ENCODE assay signal across 16 cellular contexts in genomic region chr7:19410096-19410495, GRCh38.
DNase-seq lines count a peak whose midpoint lies in the region; ATAC-seq, FAIRE-seq and TF ChIP-seq lines count a peak whose summit lies in the region.
"Had no signal": no experiment of that assay in that cellular context is flagged by ENCODE, and none has a peak within 500 bp of the region (broad histone marks: within the 10 kb centered on the region; RNA-seq: fewer than 3 reads in every experiment).

No MANE protein-coding gene starts in this region.

- H3K4me3 ChIP-seq in AG09309 (ENCODE audit: control insufficient read depth, low read depth, low read length), result no peak overlapping the region
- no peak overlapping the region for H3K4me3 ChIP-seq in IMR-90 (ENCODE audit: insufficient read depth, low read depth, low read length)
- no peak overlapping the region for H3K4me3 ChIP-seq in astrocyte (ENCODE audit: insufficient read depth, low read depth, low read length)
- no peak overlapping the region for H3K4me3 ChIP-seq in foreskin fibroblast (ENCODE audit: low read depth in 1 of 2, low read length in 2 of 2)
- H3K4me3 ChIP-seq in BE2C (ENCODE audit: low read depth, low read length), result no peak overlapping the region
- H3K4me3 ChIP-seq in SJCRH30, result no peak overlapping the region
- H3K4me3 ChIP-seq: A549 had no signal

- no peak overlapping the region for H4K91ac ChIP-seq in IMR-90 (ENCODE audit: insufficient read depth, low read depth, low read length)

- H2BK15ac ChIP-seq in IMR-90 (ENCODE audit: low read depth, low read length), result no peak overlapping the region

- no peaks in the 10 kb centered on the region for H3K79me1 ChIP-seq in IMR-90 (ENCODE audit: low read depth in 1 of 2, low read length in 2 of 2)

- no peak overlapping the region for H2BK20ac ChIP-seq in IMR-90 (ENCODE audit: low read depth, low read length)

- peaks cover 7% of the 10 kb centered on the region for H3K4me1 Mint-ChIP-seq in astrocyte (ENCODE audit: low read depth, unreplicated experiment)
- peaks cover 2% of the 10 kb centered on the region for H3K4me1 Mint-ChIP-seq in activated T-helper 2 cell treated with anti-CD3 and anti-CD28 coated beads, Interferon-gamma antibody, Interleukin-2, Interleukin-4, amounts not matched to agents 10 μg/mL and 5 μg/mL and 100 μg/mL, durations not matched to agents 14 hours and 24 hours and 36 hours (ENCODE audit: low read depth)
- H3K4me1 Mint-ChIP-seq: B cell; CD4-positive, alpha-beta memory T cell had no signal

- no peak overlapping the region for H3K9ac ChIP-seq in IMR-90 (ENCODE audit: low read depth, low read length)
- H3K9ac ChIP-seq in astrocyte (ENCODE audit: low read length), result no peak overlapping the region

- ATAC-seq in IMR-90 (ENCODE audit: low read depth) (no peak), HG03439 (IDR thresholded peaks at IDR 0.05; ENCODE audit: unreplicated experiment) (no peak)
- ATAC-seq: A549, SK-N-SH treated with all-trans-retinoic acid at 6 μM for 48 hours had no signal

- no peak overlapping the region for H3K27ac Mint-ChIP-seq in astrocyte (ENCODE audit: unreplicated experiment)
- H3K27ac Mint-ChIP-seq in activated T-helper 2 cell treated with anti-CD3 and anti-CD28 coated beads, Interferon-gamma antibody, Interleukin-2, Interleukin-4, amounts not matched to agents 10 μg/mL and 5 μg/mL and 100 μg/mL, durations not matched to agents 14 hours and 24 hours and 36 hours, result no peak overlapping the region
- H3K27ac Mint-ChIP-seq: B cell; CD4-positive, alpha-beta memory T cell had no signal

- no peaks in the 10 kb centered on the region for H3K27me3 Mint-ChIP-seq in astrocyte (ENCODE audit: low read depth, unreplicated experiment)
- no peaks in the 10 kb centered on the region for H3K27me3 Mint-ChIP-seq in activated T-helper 2 cell treated with anti-CD3 and anti-CD28 coated beads, Interferon-gamma antibody, Interleukin-2, Interleukin-4, amounts not matched to agents 10 μg/mL and 5 μg/mL and 100 μg/mL, durations not matched to agents 14 hours and 24 hours and 36 hours (ENCODE audit: low read depth)
- H3K27me3 Mint-ChIP-seq: B cell; CD4-positive, alpha-beta memory T cell had no signal

- H3K56ac ChIP-seq in IMR-90 (ENCODE audit: extremely low read depth, insufficient read depth, low read length), result no peak overlapping the region

- H4K5ac ChIP-seq in IMR-90 (ENCODE audit: low read depth, low read length), result no peak overlapping the region

- dilution Hi-C loops in IMR-90 (cut with HindIII; ENCODE audit: low sequenced_read_pairs, unreplicated experiment), result no loop called here

- no peak overlapping the region for H2BK5ac ChIP-seq in IMR-90 (ENCODE audit: low read depth, low read length, poor library complexity, severe bottlenecking)

- no peak overlapping the region for H2AK9ac ChIP-seq in IMR-90 (replicated peaks; ENCODE audit: low read depth, low read length, poor library complexity)

- no peak overlapping the region for H3K27ac ChIP-seq in IMR-90 (ENCODE audit: insufficient read depth, low read length)
- no peak overlapping the region for H3K27ac ChIP-seq in astrocyte (ENCODE audit: low read depth, low read length)
- H3K27ac ChIP-seq in SJCRH30, result no peak overlapping the region
- H3K27ac ChIP-seq: A549 had no signal

- in situ Hi-C loops in IMR-90 (cut with MboI; ENCODE audit: low sequenced_read_pairs), result no loop called here

- CTCF ChIA-PET in IMR-90 (lab: Yijun Ruan, JAX), result no interaction called here

- intact Hi-C loops in IMR-90 (cut with micrococcal nuclease), result no loop called here
- intact Hi-C loops in activated T-helper 2 cell treated with anti-CD3 and anti-CD28 coated beads, Interferon-gamma antibody, Interleukin-2, Interleukin-4, amounts not matched to agents 10 μg/mL and 5 μg/mL and 100 μg/mL, durations not matched to agents 14 hours and 24 hours and 36 hours (cut with micrococcal nuclease), result no loop called here

- peaks cover 5% of the 10 kb centered on the region for H3K4me1 ChIP-seq in IMR-90 (ENCODE audit: control insufficient read depth, insufficient read depth, low read length)
- H3K4me1 ChIP-seq in astrocyte (ENCODE audit: insufficient read depth, low read length), result peaks cover 4% of the 10 kb centered on the region
- H3K4me1 ChIP-seq in BE2C, result no peaks in the 10 kb centered on the region
- peaks cover 16% of the 10 kb centered on the region for H3K4me1 ChIP-seq in SJCRH30

- H4K20me1 ChIP-seq in IMR-90 (ENCODE audit: insufficient read depth, low read length), result no peaks in the 10 kb centered on the region
- no peaks in the 10 kb centered on the region for H4K20me1 ChIP-seq in astrocyte (ENCODE audit: insufficient read depth, low read length)

- no peak overlapping the region for H2BK120ac ChIP-seq in IMR-90 (ENCODE audit: low read depth, low read length)

- H2AK5ac ChIP-seq in IMR-90 (ENCODE audit: low read depth, low read length), result no peak overlapping the region

- FAIRE-seq in astrocyte (lab: Jason Lieb, UNC), result no peak
- FAIRE-seq: A549 had no signal

- no peak for TF ChIP-seq RAD21 in IMR-90 (IDR thresholded peaks at IDR 0.05; ENCODE audit: low read length)

- 0 out of 2 replicates have a peak overlapping the region, but pooled peaks have one; percentile 56 for H3K18ac ChIP-seq in IMR-90 (ENCODE audit: low read depth, low read length)

- H3K4me2 ChIP-seq in IMR-90 (ENCODE audit: low read depth, low read length) (no peak overlapping the region), astrocyte (ENCODE audit: low read length) (no peak overlapping the region)
- H3K4me2 ChIP-seq: A549 had no signal

- DNase-seq in AG09309 (ENCODE audit: low read depth), result peak; percentile 33
- peak; percentile 50 for DNase-seq in IMR-90
- DNase-seq in astrocyte (ENCODE audit: low read depth), result peak; percentile 49
- DNase-seq in foreskin fibroblast, result peak; percentile 16 to 39
- no peak for DNase-seq in activated T-helper 2 cell treated with anti-CD3 and anti-CD28 coated beads, Interferon-gamma antibody, Interleukin-2, Interleukin-4, amounts not matched to agents 10 μg/mL and 5 μg/mL and 100 μg/mL, durations not matched to agents 14 hours and 24 hours and 36 hours (ENCODE audit: low spot score)
- DNase-seq in BE2C, result no peak
- DNase-seq in SJCRH30, result no peak
- DNase-seq: CD4-positive, alpha-beta memory T cell; H7; Kasumi-1; NCI-H146; NCI-H2227 treated with DMSO at 0.1 percent for 48 hours had no signal

- H3K9me1 ChIP-seq in IMR-90 (ENCODE audit: insufficient read depth, low read length), result no peaks in the 10 kb centered on the region

- no peak overlapping the region for H3K14ac ChIP-seq in IMR-90 (replicated peaks; ENCODE audit: low read depth, low read length)

- no peak for TF ChIP-seq CTCF in AG09309 (IDR thresholded peaks at IDR 0.05; ENCODE audit: control insufficient read depth, insufficient read depth, low read depth, low read length, missing control alignments)
- no peak for TF ChIP-seq CTCF in IMR-90 (conservative IDR thresholded peaks at IDR 0.05; ENCODE audit: low read depth, low read length)
- no peak for TF ChIP-seq CTCF in astrocyte (IDR thresholded peaks at IDR 0.05; ENCODE audit: insufficient read depth, low read depth, low read length)
- no peak for TF ChIP-seq CTCF in foreskin fibroblast (IDR thresholded peaks at IDR 0.05; ENCODE audit: low read depth, low read length)
- no peak for TF ChIP-seq CTCF in BE2C (IDR thresholded peaks at IDR 0.05; ENCODE audit: low read depth, low read length)

- H3K9me3 ChIP-seq in IMR-90 (ENCODE audit: control insufficient read depth, insufficient read depth, low read length) (no peaks in the 10 kb centered on the region), astrocyte (ENCODE audit: insufficient read depth, low read depth, low read length) (no peaks in the 10 kb centered on the region), BE2C (no peaks in the 10 kb centered on the region), SJCRH30 (replicated peaks) (no peaks in the 10 kb centered on the region)
- H3K9me3 ChIP-seq: A549 had no signal

- no peaks in the 10 kb centered on the region for H3K79me2 ChIP-seq in astrocyte (ENCODE audit: insufficient read depth, low read length)

- no TSS peak for BruUV-seq in IMR-90 (replicated peaks; lab: Mats Ljungman, UMichigan)

- no peaks in the 10 kb centered on the region for H3K9me3 Mint-ChIP-seq in astrocyte (ENCODE audit: unreplicated experiment)
- no peaks in the 10 kb centered on the region for H3K9me3 Mint-ChIP-seq in activated T-helper 2 cell treated with anti-CD3 and anti-CD28 coated beads, Interferon-gamma antibody, Interleukin-2, Interleukin-4, amounts not matched to agents 10 μg/mL and 5 μg/mL and 100 μg/mL, durations not matched to agents 14 hours and 24 hours and 36 hours

- H3K27me3 ChIP-seq in IMR-90 (ENCODE audit: control insufficient read depth, insufficient read depth, low read length) (no peaks in the 10 kb centered on the region), astrocyte (ENCODE audit: insufficient read depth, low read length) (no peaks in the 10 kb centered on the region), BE2C (no peaks in the 10 kb centered on the region; the same call in 1 of the 2 replicates), SJCRH30 (no peaks in the 10 kb centered on the region)

- H4K8ac ChIP-seq in IMR-90 (ENCODE audit: low read depth in 2 of 2, low read length in 2 of 2), result peak overlapping the region in 1 of 2 experiments; percentile 13; a peak in 1 of 4 replicates

- H3K36me3 ChIP-seq in IMR-90 (ENCODE audit: control insufficient read depth, insufficient read depth, low read length) (no peaks in the 10 kb centered on the region), astrocyte (ENCODE audit: insufficient read depth, low read length) (no peaks in the 10 kb centered on the region), BE2C (no peaks in the 10 kb centered on the region), SJCRH30 (no peaks in the 10 kb centered on the region; the same call in 1 of the 2 replicates)

- H3K4ac ChIP-seq in IMR-90 (ENCODE audit: low read depth, low read length), result no peak overlapping the region

- no peak overlapping the region for H3K23ac ChIP-seq in IMR-90 (ENCODE audit: low read depth, low read length)

- POLR2A ChIA-PET in IMR-90 (lab: Charles Lee; ENCODE audit: unreplicated experiment), result no interaction called here

- no peak for TF ChIP-seq POLR2A in IMR-90 (IDR thresholded peaks at IDR 0.05; ENCODE audit: low read depth, low read length)

- no peak overlapping the region for H3K4me3 Mint-ChIP-seq in astrocyte (ENCODE audit: unreplicated experiment)
- H3K4me3 Mint-ChIP-seq in activated T-helper 2 cell treated with anti-CD3 and anti-CD28 coated beads, Interferon-gamma antibody, Interleukin-2, Interleukin-4, amounts not matched to agents 10 μg/mL and 5 μg/mL and 100 μg/mL, durations not matched to agents 14 hours and 24 hours and 36 hours (ENCODE audit: low read depth), result no peak overlapping the region
- H3K4me3 Mint-ChIP-seq: B cell; CD4-positive, alpha-beta memory T cell had no signal

- H2AFZ ChIP-seq in IMR-90 (replicated peaks; ENCODE audit: low read length, poor library complexity) (no peak overlapping the region), astrocyte (ENCODE audit: low read depth, low read length) (no peak overlapping the region)

- no peaks in the 10 kb centered on the region for H3K36me3 Mint-ChIP-seq in astrocyte (ENCODE audit: low read depth, unreplicated experiment)
- no peaks in the 10 kb centered on the region for H3K36me3 Mint-ChIP-seq in activated T-helper 2 cell treated with anti-CD3 and anti-CD28 coated beads, Interferon-gamma antibody, Interleukin-2, Interleukin-4, amounts not matched to agents 10 μg/mL and 5 μg/mL and 100 μg/mL, durations not matched to agents 14 hours and 24 hours and 36 hours (ENCODE audit: low read depth)
- H3K36me3 Mint-ChIP-seq: CD4-positive, alpha-beta memory T cell had no signal

Comparison
In these comparisons a context has a peak if more than half of its experiments do, and no peak if none do; other contexts are left out.
1. DNase-seq: peak in AG09309 (single experiment), IMR-90 (single experiment), astrocyte (single experiment) and foreskin fibroblast (2 of 2); none in activated T-helper 2 cell treated with anti-CD3 and anti-CD28 coated beads, Interferon-gamma antibody, Interleukin-2, Interleukin-4, amounts not matched to agents 10 μg/mL and 5 μg/mL and 100 μg/mL, durations not matched to agents 14 hours and 24 hours and 36 hours (single experiment), BE2C (single experiment) and SJCRH30 (0 of 2).